ENCODE assay signal across 12 cellular contexts in genomic region chrX:41779058-41779564, GRCh38. TPM values are rescaled to one million over a fixed set of nuclear protein-coding genes. Genes with fewer than 3 reads are reported as not detected.
DNase-seq lines count a peak whose midpoint lies in the region; ATAC-seq and TF ChIP-seq lines count a peak whose summit lies in the region.
"Had no signal": no experiment of that assay in that cellular context is flagged by ENCODE, and none has a peak within 500 bp of the region (broad histone marks: within the 10 kb centered on the region; RNA-seq: fewer than 3 reads in every experiment).

No MANE protein-coding gene starts in this region.

- H3K27me3 Mint-ChIP-seq in naive thymus-derived CD4-positive, alpha-beta T cell: no peaks in the 10 kb centered on the region
- H3K27me3 Mint-ChIP-seq: brain had no signal

- H3K27ac Mint-ChIP-seq in naive thymus-derived CD4-positive, alpha-beta T cell: no peak overlapping the region

- H3K4me1 ChIP-seq in naive thymus-derived CD4-positive, alpha-beta T cell (ENCODE audit: control insufficient read depth in 2 of 2, insufficient read depth in 2 of 2, low read length in 2 of 2): no peaks in the 10 kb centered on the region
- H3K4me1 ChIP-seq: tibial artery had no signal

- no peaks in the 10 kb centered on the region for H3K9me3 ChIP-seq in naive thymus-derived CD4-positive, alpha-beta T cell (ENCODE audit: control insufficient read depth in 2 of 3, low read length in 3 of 3)
- no peaks in the 10 kb centered on the region for H3K9me3 ChIP-seq in WERI-Rb-1 (ENCODE audit: severe bottlenecking)
- H3K9me3 ChIP-seq: tibial artery had no signal

- peaks cover 0 to 10% (median 4%) of the 10 kb centered on the region in 5 donors for H3K36me3 Mint-ChIP-seq in naive thymus-derived CD4-positive, alpha-beta T cell

- intact Hi-C loops in naive thymus-derived CD4-positive, alpha-beta T cell (cut with micrococcal nuclease): no loop called here

- H3K36me3 ChIP-seq in naive thymus-derived CD4-positive, alpha-beta T cell (ENCODE audit: control insufficient read depth in 2 of 3, insufficient read depth in 3 of 3, low read length in 3 of 3): no peaks in the 10 kb centered on the region
- no peaks in the 10 kb centered on the region for H3K36me3 ChIP-seq in WERI-Rb-1
- H3K36me3 ChIP-seq: tibial artery had no signal

- H3K4me3 Mint-ChIP-seq in naive thymus-derived CD4-positive, alpha-beta T cell: no peak overlapping the region
- H3K4me3 Mint-ChIP-seq: brain had no signal

- no peaks in the 10 kb centered on the region for H3K9me3 Mint-ChIP-seq in naive thymus-derived CD4-positive, alpha-beta T cell

- POLR2A ChIA-PET in naive thymus-derived CD4-positive, alpha-beta T cell (lab: Charles Lee): no interaction called here

- ATAC-seq in naive thymus-derived CD4-positive, alpha-beta T cell: no peak

- H3K4me3 ChIP-seq in naive thymus-derived CD4-positive, alpha-beta T cell (ENCODE audit: low read length): no peak overlapping the region
- H3K4me3 ChIP-seq in WERI-Rb-1 (ENCODE audit: low read depth, low read length): no peak overlapping the region
- H3K4me3 ChIP-seq: tibial artery had no signal

- no peak overlapping the region for H3K27ac ChIP-seq in naive thymus-derived CD4-positive, alpha-beta T cell (ENCODE audit: low read depth, low read length)
- H3K27ac ChIP-seq in WERI-Rb-1: no peak overlapping the region
- H3K27ac ChIP-seq: tibial artery had no signal

- no peaks in the 10 kb centered on the region for H3K27me3 ChIP-seq in naive thymus-derived CD4-positive, alpha-beta T cell (ENCODE audit: control insufficient read depth in 2 of 2, insufficient read depth in 2 of 2, low read length in 2 of 2)
- no peaks in the 10 kb centered on the region for H3K27me3 ChIP-seq in WERI-Rb-1 (ENCODE audit: insufficient read depth, low read depth, severe bottlenecking)
- H3K27me3 ChIP-seq: tibial artery had no signal

- TF ChIP-seq CTCF in WERI-Rb-1 (IDR thresholded peaks at IDR 0.05; ENCODE audit: low read depth, low read length): no peak

- DNase-seq in DMS79 treated with DMSO at 0.1 percent for 48 hours (lab: John Stamatoyannopoulos, UW) (peak; percentile 5), DMS79 (lab: John Stamatoyannopoulos, UW) (no peak), NCI-H226 (peak; percentile 61), cerebellar cortex (ENCODE audit: low spot score) (peak; percentile 27), renal cortical epithelial cell (ENCODE audit: low read depth) (peak; percentile 78), WERI-Rb-1 (no peak)
- DNase-seq in naive thymus-derived CD4-positive, alpha-beta T cell: no peak
- DNase-seq in effector CD4-positive, alpha-beta T cell: no peak
- DNase-seq: activated CD4-positive, CD25-positive, alpha-beta regulatory T cell; stimulated activated CD4-positive, alpha-beta T cell treated with anti-CD3 and anti-CD28 coated beads, Interleukin-12 subunit alpha, Interleukin-12 subunit beta, amount 100 ng/mL, for 4 hours; tibial artery had no signal

- CTCF ChIA-PET in naive thymus-derived CD4-positive, alpha-beta T cell (lab: Charles Lee): interaction anchor here (1.4 kb wide), 1 partner anchor 1974 kb away, joined by 4 read pairs; no protein-coding TSS in a partner anchor

- peaks cover 0 to 22% (median 7%) of the 10 kb centered on the region in 7 donors for H3K4me1 Mint-ChIP-seq in naive thymus-derived CD4-positive, alpha-beta T cell

RNA-seq across cellular contexts. Expression of gene GPR82, which starts 55.1 kb away (rescaled TPM):
- not detected in 2 replicates for total RNA-seq in renal cortical epithelial cell
- total RNA-seq in naive thymus-derived CD4-positive, alpha-beta T cell: under 1 TPM in 2 of 5 experiments, not detected in 3; 0.16 to 0.59 TPM
- under 1 TPM; 0.26 to 0.45 TPM for polyA plus RNA-seq in naive thymus-derived CD4-positive, alpha-beta T cell

Comparison
In these comparisons a context has a peak if more than half of its experiments do, and no peak if none do; other contexts are left out.
1. DNase-seq: peak in DMS79 treated with DMSO at 0.1 percent for 48 hours (single experiment), NCI-H226 (single experiment), cerebellar cortex (single experiment) and renal cortical epithelial cell (single experiment); none in DMS79 (single experiment), naive thymus-derived CD4-positive, alpha-beta T cell (0 of 9), WERI-Rb-1 (single experiment) and effector CD4-positive, alpha-beta T cell (single experiment).